In genomic region chr6:122033564-122034181, GRCh38 we compare ENCODE assay signal across 8 cellular contexts.
DNase-seq lines count a peak whose midpoint lies in the region; ATAC-seq and TF ChIP-seq lines count a peak whose summit lies in the region.

No MANE protein-coding gene starts in this region.

- peak in 5 of 7 experiments; percentile 5 to 72 (median 41) for TF ChIP-seq CTCF in stomach (IDR thresholded peaks at IDR 0.05)

- no peak overlapping the region for H3K4me3 ChIP-seq in stomach

- no peaks in the 10 kb centered on the region for H3K9me3 ChIP-seq in stomach

- no peak overlapping the region for H3K27ac ChIP-seq in stomach

- DNase-seq in DMS153 (lab: John Stamatoyannopoulos, UW) (peak; percentile 7), NCI-H345 (lab: John Stamatoyannopoulos, UW) (peak; percentile 35), astrocyte of the hippocampus (ENCODE audit: low read depth, low spot score) (peak; percentile 72), iPS DF 4.7 (ENCODE audit: extremely low read depth, low spot score) (peak; percentile 46), stomach (no peak), NCI-H446 treated with DMSO at 0.1 percent for 48 hours (lab: John Stamatoyannopoulos, UW) (no peak)

- H3K36me3 ChIP-seq in stomach: no peaks in the 10 kb centered on the region

- H3K4me1 ChIP-seq in stomach: peaks cover 0 to 4% (median 0%) of the 10 kb centered on the region in 4 donors

- 0 to 1% (median 0%) methylated on average over 1 of the region's 1 CpG for WGBS in stomach, 5 donors

- no peak for TF ChIP-seq EP300 in stomach (IDR thresholded peaks at IDR 0.05)

- ATAC-seq in GM19438 (IDR thresholded peaks at IDR 0.05; ENCODE audit: low read depth, unreplicated experiment) (peak; percentile 81), HG03354 (IDR thresholded peaks at IDR 0.05; ENCODE audit: poor library complexity, severe bottlenecking, unreplicated experiment) (peak; percentile 93)

- intact Hi-C loops in stomach (cut with DNase I; ENCODE audit: low total_unique reads): loop anchor here (10.0 kb wide), 1 partner anchor 599 kb away; the partner anchor contains the start of gene GJA1

- no peak for TF ChIP-seq POLR2A in stomach (IDR thresholded peaks at IDR 0.05)

- H3K27me3 ChIP-seq in stomach: no peaks in the 10 kb centered on the region

Comparison
In these comparisons a context has a peak if more than half of its experiments do, and no peak if none do; other contexts are left out.
1. DNase-seq: peak in DMS153 (single experiment), NCI-H345 (single experiment), astrocyte of the hippocampus (single experiment) and iPS DF 4.7 (single experiment); none in stomach (single experiment) and NCI-H446 treated with DMSO at 0.1 percent for 48 hours (single experiment).